10 cellular contexts compared by ENCODE assay signal in the genomic region with DNA sequence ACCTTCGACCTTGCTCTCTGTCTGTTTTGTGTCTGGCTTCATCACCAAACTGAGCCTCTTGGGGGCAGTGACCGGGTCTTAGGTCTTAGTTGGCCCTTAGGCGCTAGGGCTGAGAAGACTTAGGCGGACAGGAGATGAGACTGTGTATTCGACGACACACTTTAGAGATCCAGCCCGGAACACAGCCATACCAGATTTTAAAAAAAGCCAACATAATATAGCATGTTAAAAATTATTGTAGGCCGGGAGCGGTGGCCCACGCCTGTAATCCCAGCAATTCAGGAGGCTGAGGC. TPM values are rescaled to one million over a fixed set of nuclear protein-coding genes. Genes with fewer than 3 reads are reported as not detected.
DNase-seq lines count a peak whose midpoint lies in the region; ATAC-seq and TF ChIP-seq lines count a peak whose summit lies in the region.
"Had no signal": no experiment of that assay in that cellular context is flagged by ENCODE, and none has a peak within 500 bp of the region (broad histone marks: within the 10 kb centered on the region; RNA-seq: fewer than 3 reads in every experiment).

No MANE protein-coding gene starts in this region.

- no TSS peak for BruUV-seq in Calu3 (replicated peaks; lab: Mats Ljungman, UMichigan)

- no peak for DNase-seq in Calu3
- peak; percentile 53 for DNase-seq in SK-N-DZ (ENCODE audit: low spot score)
- no peak for DNase-seq in esophagus squamous epithelium (lab: John Stamatoyannopoulos, UW)
- no peak for DNase-seq in psoas muscle
- DNase-seq in occipital lobe (lab: John Stamatoyannopoulos, UW): no peak
- no peak for DNase-seq in stimulated activated CD4-positive, alpha-beta T cell treated with anti-CD3 and anti-CD28 coated beads, Interleukin-4, amount 100 ng/mL, for 1 hour
- no peak for DNase-seq in iPS-NIHi7 (ENCODE audit: extremely low spot score)

- H3K9me3 Mint-ChIP-seq in Calu3 (ENCODE audit: low read depth, unreplicated experiment): no peaks in the 10 kb centered on the region

- WGBS in esophagus squamous epithelium, 2 donors: 77 to 84% methylated on average over 6 to 7 of the region's 10 CpGs
- 86 to 90% (median 89%) methylated on average over 10 of the region's 10 CpGs for WGBS in psoas muscle, 3 donors

- H3K36me3 Mint-ChIP-seq in Calu3 (ENCODE audit: insufficient read depth, unreplicated experiment): peaks cover 19% of the 10 kb centered on the region

- no peaks in the 10 kb centered on the region for H3K36me3 ChIP-seq in esophagus squamous epithelium
- no peaks in the 10 kb centered on the region for H3K36me3 ChIP-seq in psoas muscle (ENCODE audit: insufficient read depth in 1 of 2, low read depth in 1 of 2)

- peak in 2 of 4 donors; percentile 2 to 3 for ATAC-seq in psoas muscle
- ATAC-seq in HG02885 (IDR thresholded peaks at IDR 0.05; ENCODE audit: poor library complexity, unreplicated experiment): no peak

- intact Hi-C loops in Calu3 (cut with micrococcal nuclease; ENCODE audit: unreplicated experiment): no loop called here
- intact Hi-C loops in esophagus squamous epithelium (cut with DNase I): no loop called here
- intact Hi-C loops in psoas muscle (cut with DNase I): no loop called here

- H3K4me3 ChIP-seq in esophagus squamous epithelium (peak overlapping the region in 3 of 4 donors; percentile 53 to 69 (median 59)), psoas muscle (peak overlapping the region; percentile 72)

- H3K4me3 Mint-ChIP-seq in Calu3 (ENCODE audit: low read depth, unreplicated experiment): peak overlapping the region; percentile 69

- no peak for TF ChIP-seq POLR2A in esophagus squamous epithelium (IDR thresholded peaks at IDR 0.05)

- CTCF ChIA-PET in Calu3 (lab: Charles Lee): interaction anchor here (1.1 to 1.4 kb wide), 3 partner anchors 14 to 132 kb away, joined by 3 read pairs; no protein-coding TSS in a partner anchor

- no peaks in the 10 kb centered on the region for H3K9me3 ChIP-seq in esophagus squamous epithelium
- H3K9me3 ChIP-seq in psoas muscle: no peaks in the 10 kb centered on the region

- H3K4me1 ChIP-seq in esophagus squamous epithelium (peaks cover 19 to 56% (median 25%) of the 10 kb centered on the region in 3 donors), psoas muscle (peaks cover 40% of the 10 kb centered on the region)

- peak overlapping the region; percentile 69 for H3K27ac Mint-ChIP-seq in Calu3 (ENCODE audit: unreplicated experiment)

- no peaks in the 10 kb centered on the region for H3K27me3 Mint-ChIP-seq in Calu3 (ENCODE audit: unreplicated experiment)

- H3K27ac ChIP-seq in esophagus squamous epithelium (peak overlapping the region; percentile 78 to 94 (median 89)), psoas muscle (peak overlapping the region; percentile 96)

- H3K27me3 ChIP-seq in esophagus squamous epithelium (no peaks in the 10 kb centered on the region), psoas muscle (ENCODE audit: insufficient read depth in 3 of 3, low read length in 2 of 3) (no peaks in the 10 kb centered on the region)

- TF ChIP-seq CTCF in Calu3 (IDR thresholded peaks at IDR 0.05; ENCODE audit: unreplicated experiment) (no peak), esophagus squamous epithelium (IDR thresholded peaks at IDR 0.05) (no peak), psoas muscle (IDR thresholded peaks at IDR 0.05) (no peak)

- peaks cover 35% of the 10 kb centered on the region for H3K4me1 Mint-ChIP-seq in Calu3 (ENCODE audit: low read depth, unreplicated experiment)

RNA-seq across cellular contexts. Expression of gene PROC, which starts 9.5 kb away (rescaled TPM):
- total RNA-seq in Calu3 (2022) (0.59 TPM in 1 of 2 replicates, not detected in the other), esophagus squamous epithelium (1 to 10 TPM in 1 of 4 donors, not detected in 3; 2.1 TPM), psoas muscle (under 1 TPM in 1 of 4 donors, not detected in 3; 0.60 TPM), occipital lobe (not detected)
- 0.07 and 0.19 TPM in 2 replicates for polyA plus RNA-seq in SK-N-DZ (2014; cell fraction: cytosol; rRNA removed)
- 0.86 TPM in 1 of 2 replicates, not detected in the other for polyA plus RNA-seq in SK-N-DZ (2014; cell fraction: nucleus; rRNA removed)
- under 1 TPM in 1 of 3 donors, not detected in 2; 0.05 TPM for polyA plus RNA-seq in psoas muscle
- total RNA-seq: glomerular endothelial cell, GM12878 had no signal
- polyA plus RNA-seq: GM12878 had no signal

RNA-seq across cellular contexts. Expression of gene MAP3K2, which starts 21.0 kb away (rescaled TPM):
- total RNA-seq in Calu3 (2022) (60.4 and 60.9 TPM in 2 replicates), esophagus squamous epithelium (10 to 100 TPM; 29.4 to 37.4 (median 31.3) TPM), psoas muscle (10 to 100 TPM; 25.9 to 37.1 (median 30.9) TPM), occipital lobe (62.1 TPM)
- polyA plus RNA-seq in SK-N-DZ (2014; cell fraction: cytosol; rRNA removed): 9.0 and 12.2 TPM in 2 replicates
- 19.9 and 27.0 TPM in 2 replicates for polyA plus RNA-seq in SK-N-DZ (2014; cell fraction: nucleus; rRNA removed)
- polyA plus RNA-seq in psoas muscle: 10 to 100 TPM in 1 of 3 donors, 1 to 10 TPM in 2; 4.2 to 11.7 (median 7.2) TPM
